Comparison of ENCODE assay signal across 23 cellular contexts in the genomic region with DNA sequence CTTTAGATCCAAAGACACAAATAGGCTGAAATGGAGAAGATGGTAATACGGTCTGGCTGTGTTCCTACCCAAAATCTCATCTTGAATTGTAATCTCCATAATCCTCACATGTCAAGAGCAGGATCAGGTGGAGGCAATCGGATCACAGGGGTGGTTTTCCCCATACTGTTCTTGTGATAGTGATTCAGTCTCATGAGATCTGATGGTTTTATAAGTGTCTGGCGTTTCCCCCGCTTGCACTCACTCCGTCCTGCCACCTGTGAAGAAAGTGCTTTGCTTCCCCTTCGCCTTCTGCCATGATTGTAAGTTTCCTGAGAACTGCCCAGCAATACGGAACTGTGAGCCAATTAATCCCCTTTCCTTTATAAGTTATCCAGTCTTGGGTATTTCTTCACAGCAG.
A peak's percentile ranks its signal among the peaks of the same experiment; 100 is the strongest.
DNase-seq lines count a peak whose midpoint lies in the region; FAIRE-seq and TF ChIP-seq lines count a peak whose summit lies in the region.
"Had no signal": no experiment of that assay in that cellular context is flagged by ENCODE, and none has a peak within 500 bp of the region (broad histone marks: within the 10 kb centered on the region; RNA-seq: fewer than 3 reads in every experiment).

No MANE protein-coding gene starts in this region.

- H3K4me3 Mint-ChIP-seq in nephron progenitor cell: no peak overlapping the region
- H3K4me3 Mint-ChIP-seq: CD14-positive monocyte; CD4-positive, alpha-beta T cell; CD8-positive, alpha-beta memory T cell; HFFc6 had no signal

- H3K9ac ChIP-seq in Karpas-422 (ENCODE audit: low read length): no peak overlapping the region
- H3K9ac ChIP-seq: BLaER1 treated with 17β-estradiol and CSF1 and Interleukin-3, amounts not matched to agents 10 nM and 100 nM had no signal

- H3K4me3 ChIP-seq in Karpas-422 (ENCODE audit: low read length): no peak overlapping the region
- H3K4me3 ChIP-seq: A549; BLaER1 treated with 17β-estradiol and CSF1 and Interleukin-3, amounts not matched to agents 10 nM and 100 nM; HAP-1 had no signal

- no peaks in the 10 kb centered on the region; the same call in 1 of the 2 replicates for H3K9me2 ChIP-seq in Karpas-422 (replicated peaks; ENCODE audit: insufficient read depth, low read length)

- TF ChIP-seq CTCF in D721Med (IDR thresholded peaks at IDR 0.05; ENCODE audit: insufficient read depth, missing control alignments) (no peak), nephron progenitor cell (IDR thresholded peaks at IDR 0.05) (no peak)

- DNase-seq in D721Med (ENCODE audit: insufficient read length, low spot score): no peak
- DNase-seq in NCI-H82 (lab: John Stamatoyannopoulos, UW): peak; percentile 88
- DNase-seq in nephron progenitor cell: no peak
- DNase-seq in urothelium cell line (ENCODE audit: low spot score): no peak
- DNase-seq in NCI-H1436 treated with DMSO at 0.1 percent for 48 hours (lab: John Stamatoyannopoulos, UW): no peak
- DNase-seq in Karpas-422: no peak
- DNase-seq: 8988T; ACHN; AML-193; BE2C; CD4-positive, alpha-beta T cell; CD8-positive, alpha-beta memory T cell; DMS153; DND-41; GOT3; HFFc6 had no signal

- H3K36me3 Mint-ChIP-seq in nephron progenitor cell (ENCODE audit: low read depth): no peaks in the 10 kb centered on the region
- H3K36me3 Mint-ChIP-seq: CD14-positive monocyte; CD8-positive, alpha-beta memory T cell had no signal

- no peaks in the 10 kb centered on the region for H3K36me3 ChIP-seq in Karpas-422 (ENCODE audit: insufficient read depth, low read length)
- H3K36me3 ChIP-seq: BE2C; BLaER1 treated with 17β-estradiol and CSF1 and Interleukin-3, amounts not matched to agents 10 nM and 100 nM; HAP-1 had no signal

- no peak overlapping the region for H3K27ac ChIP-seq in Karpas-422 (ENCODE audit: low read length)
- H3K27ac ChIP-seq: A549; BLaER1 treated with 17β-estradiol and CSF1 and Interleukin-3, amounts not matched to agents 10 nM and 100 nM had no signal

- H3K79me2 ChIP-seq in Karpas-422 (ENCODE audit: low read length): no peaks in the 10 kb centered on the region

- FAIRE-seq in D721Med (lab: Jason Lieb, UNC): peak; percentile 95
- no peak for FAIRE-seq in urothelium cell line (lab: Jason Lieb, UNC)
- FAIRE-seq: A549, G401.6, GM12892, H54 had no signal

- no peaks in the 10 kb centered on the region for H4K20me1 ChIP-seq in Karpas-422 (ENCODE audit: insufficient read depth, low read depth, low read length)
- H4K20me1 ChIP-seq: BLaER1 treated with 17β-estradiol and CSF1 and Interleukin-3, amounts not matched to agents 10 nM and 100 nM had no signal

- H3K27me3 ChIP-seq in Karpas-422 (ENCODE audit: low read length): no peaks in the 10 kb centered on the region
- H3K27me3 ChIP-seq: BE2C; BLaER1 treated with 17β-estradiol and CSF1 and Interleukin-3, amounts not matched to agents 10 nM and 100 nM had no signal

- 0 out of 2 replicates have a peak, but pooled peaks cover 4% of the 10 kb centered on the region for H3K9me3 ChIP-seq in Karpas-422 (ENCODE audit: low read length)
- H3K9me3 ChIP-seq: A549, BE2C, HAP-1 had no signal

- no peaks in the 10 kb centered on the region for H3K4me1 Mint-ChIP-seq in nephron progenitor cell
- H3K4me1 Mint-ChIP-seq: CD14-positive monocyte; CD8-positive, alpha-beta memory T cell had no signal

- H2AFZ ChIP-seq in Karpas-422 (ENCODE audit: low read length): no peak overlapping the region

- peaks cover 7% of the 10 kb centered on the region for H3K9me3 Mint-ChIP-seq in nephron progenitor cell

- H3K4me1 ChIP-seq in Karpas-422 (ENCODE audit: low read length): no peaks in the 10 kb centered on the region
- H3K4me1 ChIP-seq: A549; BE2C; BLaER1 treated with 17β-estradiol and CSF1 and Interleukin-3, amounts not matched to agents 10 nM and 100 nM; HAP-1 had no signal

- H3K27ac Mint-ChIP-seq in nephron progenitor cell: peak overlapping the region; percentile 27
- H3K27ac Mint-ChIP-seq: CD14-positive monocyte; CD4-positive, alpha-beta T cell; CD8-positive, alpha-beta memory T cell; HFFc6 had no signal

- no peak overlapping the region for H3K4me2 ChIP-seq in Karpas-422 (ENCODE audit: low read depth, low read length, poor library complexity, severe bottlenecking)
- H3K4me2 ChIP-seq: A549; BLaER1 treated with 17β-estradiol and CSF1 and Interleukin-3, amounts not matched to agents 10 nM and 100 nM had no signal

- H3K27me3 Mint-ChIP-seq in nephron progenitor cell (ENCODE audit: low read depth, poor library complexity): no peaks in the 10 kb centered on the region
- H3K27me3 Mint-ChIP-seq: CD4-positive, alpha-beta T cell; CD8-positive, alpha-beta memory T cell had no signal
